Comparison of ENCODE assay signal across 21 cellular contexts in the genomic region with DNA sequence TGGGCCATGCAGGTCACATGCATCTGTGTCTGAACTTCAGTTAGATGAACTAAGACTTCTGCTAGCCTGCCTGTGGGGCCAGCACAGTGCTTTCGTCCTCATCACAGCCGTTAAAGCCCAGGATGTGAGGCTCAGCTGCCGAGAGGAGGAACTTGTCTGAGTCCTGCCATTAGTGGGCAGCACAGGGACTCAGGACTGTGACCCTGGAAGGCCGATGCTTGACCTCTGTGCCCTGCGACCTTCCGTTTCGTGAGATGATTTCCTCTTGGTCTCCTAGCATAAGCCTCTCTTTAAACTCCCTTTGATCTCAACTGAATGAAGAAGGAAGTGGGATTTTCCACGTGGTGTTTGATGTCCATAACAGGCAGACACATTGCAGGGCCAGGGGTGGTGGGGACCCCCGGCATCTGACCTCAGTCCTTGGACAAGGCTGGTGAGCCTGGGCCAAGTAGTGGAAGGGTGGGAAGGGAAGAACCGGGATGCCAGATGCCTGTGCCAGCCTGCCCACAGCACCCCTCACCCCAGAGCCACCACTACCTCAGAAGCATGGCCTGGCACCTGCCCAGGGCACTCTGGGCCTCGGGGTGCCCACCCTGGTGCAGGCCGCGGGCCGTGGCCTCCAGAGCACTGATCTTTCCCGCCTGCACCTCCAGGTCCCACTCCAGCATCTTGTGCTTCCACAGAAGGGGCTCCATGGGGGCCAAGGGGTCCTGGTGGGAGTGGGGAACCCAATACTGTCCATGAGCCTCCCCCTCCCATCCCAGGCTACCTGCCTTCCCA. TPM values are rescaled to one million over a fixed set of nuclear protein-coding genes. Genes with fewer than 3 reads are reported as not detected.
DNase-seq lines count a peak whose midpoint lies in the region; ATAC-seq and TF ChIP-seq lines count a peak whose summit lies in the region.
"Had no signal": no experiment of that assay in that cellular context is flagged by ENCODE, and none has a peak within 500 bp of the region (broad histone marks: within the 10 kb centered on the region; RNA-seq: fewer than 3 reads in every experiment).

No MANE protein-coding gene starts in this region.

- H3K9me3 ChIP-seq in heart left ventricle (no peaks in the 10 kb centered on the region), right atrium auricular region (no peaks in the 10 kb centered on the region)
- H3K9me3 ChIP-seq: A549, neutrophil had no signal

- DNase-seq in heart left ventricle (no peak), right atrium auricular region (ENCODE audit: low spot score) (no peak), UCSD-AML1 (lab: John Stamatoyannopoulos, UW; ENCODE audit: unreplicated experiment) (peak; percentile 38), foreskin fibroblast (no peak), NCI-H1092 (lab: John Stamatoyannopoulos, UW) (no peak), anterior cingulate cortex (lab: John Stamatoyannopoulos, UW) (no peak), COLO829 (ENCODE audit: low spot score) (no peak)
- DNase-seq in stimulated activated CD4-positive, alpha-beta T cell treated with anti-CD3 and anti-CD28 coated beads, Interleukin-2, amount 100 ng/mL, for 48 hours = no peak
- DNase-seq: activated CD4-positive, alpha-beta T cell treated with anti-CD3 and anti-CD28 coated beads for 4 hours; activated naive CD8-positive, alpha-beta T cell treated with anti-CD3 and anti-CD28 coated beads, Interleukin-2, amount 50 U/mL, for 24 hours; activated T-cell treated with anti-CD3 and anti-CD28 coated beads, Interleukin-2, amount 50 U/mL, for 1 hour; caudate nucleus; EL; HCEC 1CT; mesenchymal stem cell; NCI-H774; RPMI8226; T-cell had no signal

- H3K4me3 ChIP-seq in heart left ventricle (no peak overlapping the region), right atrium auricular region (no peak overlapping the region), foreskin fibroblast (ENCODE audit: low read depth in 1 of 2, low read length in 2 of 2) (no peak overlapping the region)
- H3K4me3 ChIP-seq: A549 had no signal

- H3K27ac ChIP-seq in heart left ventricle = no peak overlapping the region
- H3K27ac ChIP-seq in right atrium auricular region = no peak overlapping the region
- H3K27ac ChIP-seq: A549, neutrophil had no signal

- no peaks in the 10 kb centered on the region for H3K36me3 ChIP-seq in heart left ventricle
- no peaks in the 10 kb centered on the region for H3K36me3 ChIP-seq in right atrium auricular region
- H3K36me3 ChIP-seq: neutrophil had no signal

- no peak for TF ChIP-seq POLR2A in heart left ventricle (IDR thresholded peaks at IDR 0.05)

- intact Hi-C loops in heart left ventricle (cut with DNase I) = no loop called here

- TF ChIP-seq CTCF in heart left ventricle (IDR thresholded peaks at IDR 0.05) = peak in 7 of 12 donors; percentile 5 to 35 (median 16)
- no peak for TF ChIP-seq CTCF in right atrium auricular region (IDR thresholded peaks at IDR 0.05)
- TF ChIP-seq CTCF in foreskin fibroblast (IDR thresholded peaks at IDR 0.05; ENCODE audit: low read depth, low read length) = peak; percentile 15

- 63 to 73% (median 65%) methylated on average over 12 to 15 of the region's 15 CpGs for WGBS in heart left ventricle, 4 donors

- peak in 1 of 4 donors; percentile 19 for ATAC-seq in heart left ventricle
- ATAC-seq: A549; activated naive CD8-positive, alpha-beta T cell treated with anti-CD3 and anti-CD28 coated beads, Interleukin-2, amount 50 U/mL, for 24 hours; sciatic nerve had no signal

- H3K27me3 ChIP-seq in heart left ventricle (peaks cover 0 to 3% (median 0%) of the 10 kb centered on the region in 9 donors), right atrium auricular region (no peaks in the 10 kb centered on the region)
- H3K27me3 ChIP-seq: neutrophil had no signal

- H3K4me1 ChIP-seq in heart left ventricle (no peaks in the 10 kb centered on the region), right atrium auricular region (no peaks in the 10 kb centered on the region)
- H3K4me1 ChIP-seq: A549 had no signal

RNA-seq across cellular contexts. Expression of a gene that starts 21.6 kb away (rescaled TPM):
- total RNA-seq in heart left ventricle (1 to 10 TPM in 7 of 9 donors, under 1 TPM in 2; 0.38 to 6.0 (median 2.8) TPM), right atrium auricular region (1 to 10 TPM; 1.3 to 1.4 TPM)
- 1 to 10 TPM; 1.4 to 4.1 TPM for polyA plus RNA-seq in heart left ventricle

RNA-seq across cellular contexts. Expression of a gene that starts 32.3 kb away (rescaled TPM):
- total RNA-seq in heart left ventricle = 10 to 100 TPM in 6 of 9 donors, 1 to 10 TPM in 3; 5.4 to 17.9 (median 11.8) TPM
- 10 to 100 TPM in 1 of 2 donors, 1 to 10 TPM in 1; 7.3 to 20.6 TPM for polyA plus RNA-seq in heart left ventricle
- total RNA-seq in right atrium auricular region = 10 to 100 TPM in 1 of 2 donors, 1 to 10 TPM in 1; 6.4 to 11.7 TPM

RNA-seq across cellular contexts. Expression of a gene that starts 33.6 kb away (rescaled TPM):
- 1 to 10 TPM in 8 of 9 donors, under 1 TPM in 1; 0.31 to 5.6 (median 1.7) TPM for total RNA-seq in heart left ventricle
- polyA plus RNA-seq in heart left ventricle = 1 to 10 TPM; 1.3 to 3.2 TPM
- 1 to 10 TPM in 1 of 2 donors, under 1 TPM in 1; 0.63 to 1.3 TPM for total RNA-seq in right atrium auricular region

Comparison
In these comparisons a context has a peak if more than half of its experiments do, and no peak if none do; other contexts are left out.
1. CTCF ChIP-seq: peak in heart left ventricle (7 of 12) and foreskin fibroblast (single experiment); none in right atrium auricular region (0 of 2).